In genomic region chr6:126891158-126891557, GRCh38 we compare ENCODE assay signal across 31 cellular contexts.
"Had no signal": no experiment of that assay in that cellular context is flagged by ENCODE, and none has a peak within 500 bp of the region (broad histone marks: within the 10 kb centered on the region; RNA-seq: fewer than 3 reads in every experiment).

No MANE protein-coding gene starts in this region.

- H3K36me3 Mint-ChIP-seq: immature natural killer cell; naive B cell; natural killer cell; stimulated activated naive B cell treated with anti-CD40 and anti-IgM and Interleukin-4, amounts not matched to agents 10 μg/mL and 1 μg/mL and 100 μg/mL, for 72 hours had no signal

- H3K4me3 ChIP-seq: left lung, lower lobe of right lung, neural progenitor cell, right atrium auricular region, skin epidermis, stomach, testis, thyroid gland, upper lobe of right lung had no signal

- DNase-seq: hypothalamus; immature natural killer cell; kidney; left colon; left lung; lower lobe of right lung; mammary epithelial cell; mesenchymal stem cell; naive B cell; natural killer cell; nephron progenitor cell; occipital lobe; stimulated activated CD4-positive, alpha-beta T cell treated with anti-CD3 and anti-CD28 coated beads, Interleukin-12 subunit alpha, Interleukin-12 subunit beta, amount 100 ng/mL, for 4 hours; stimulated activated CD4-positive, alpha-beta T cell treated with anti-CD3 and anti-CD28 coated beads, Interleukin-15, amount 100 ng/mL, for 24 hours; stimulated activated CD4-positive, alpha-beta T cell treated with anti-CD3 and anti-CD28 coated beads, Interleukin-2, amount 100 ng/mL, for 24 hours; stimulated activated CD4-positive, alpha-beta T cell treated with anti-CD3 and anti-CD28 coated beads, Interleukin-4, amount 100 ng/mL, for 1 hour; stimulated activated naive B cell treated with anti-CD40 and anti-IgM and Interleukin-4, amounts not matched to agents 10 μg/mL and 1 μg/mL and 100 μg/mL, for 72 hours; stimulated activated naive CD8-positive, alpha-beta T cell treated with anti-CD3 and anti-CD28 coated beads, Interleukin-15, Interleukin-2, amounts not matched to agents 100 U/mL and 50 U/mL, for 24 hours; stomach; testis; thyroid gland; trophoblast cell; upper lobe of right lung had no signal

- H3K4me1 ChIP-seq: left lung, lower lobe of right lung, neural progenitor cell, parathyroid adenoma, right atrium auricular region, stomach, testis, thyroid gland, upper lobe of right lung had no signal

- H3K4me1 Mint-ChIP-seq: immature natural killer cell; naive B cell; natural killer cell; nephron progenitor cell; neural progenitor cell; stimulated activated naive B cell treated with anti-CD40 and anti-IgM and Interleukin-4, amounts not matched to agents 10 μg/mL and 1 μg/mL and 100 μg/mL, for 72 hours had no signal

- FAIRE-seq: islet of Langerhans, kidney, urothelium cell line had no signal

- ATAC-seq: left colon; left lung; lower lobe of right lung; natural killer cell; sciatic nerve; stimulated activated naive B cell treated with anti-CD40 and anti-IgM and Interleukin-4, amounts not matched to agents 10 μg/mL and 1 μg/mL and 100 μg/mL, for 72 hours; stimulated activated naive CD8-positive, alpha-beta T cell treated with anti-CD3 and anti-CD28 coated beads, Interleukin-15, Interleukin-2, amounts not matched to agents 100 U/mL and 50 U/mL, for 24 hours; upper lobe of right lung had no signal

- H3K27ac ChIP-seq: left lung, lower lobe of right lung, neural progenitor cell, neutrophil, parathyroid adenoma, right atrium auricular region, skin epidermis, stomach, testis, thyroid gland, upper lobe of right lung had no signal

- H3K4me3 Mint-ChIP-seq: immature natural killer cell; naive B cell; natural killer cell; nephron progenitor cell; neural progenitor cell; stimulated activated naive B cell treated with anti-CD40 and anti-IgM and Interleukin-4, amounts not matched to agents 10 μg/mL and 1 μg/mL and 100 μg/mL, for 72 hours had no signal

- H3K9ac ChIP-seq: neural progenitor cell, parathyroid adenoma had no signal

- H2AFZ ChIP-seq: neural progenitor cell, parathyroid adenoma had no signal

- H3K79me2 ChIP-seq: parathyroid adenoma had no signal

- H3K27me3 Mint-ChIP-seq: naive B cell; stimulated activated naive B cell treated with anti-CD40 and anti-IgM and Interleukin-4, amounts not matched to agents 10 μg/mL and 1 μg/mL and 100 μg/mL, for 72 hours had no signal

- H3K36me3 ChIP-seq: left lung, lower lobe of right lung, neural progenitor cell, neutrophil, right atrium auricular region, stomach, thyroid gland, upper lobe of right lung had no signal

- H3K27me3 ChIP-seq: left lung, neural progenitor cell, neutrophil, right atrium auricular region, stomach, testis, thyroid gland, upper lobe of right lung had no signal

- H3K4me2 ChIP-seq: neural progenitor cell had no signal

- H3K27ac Mint-ChIP-seq: immature natural killer cell; natural killer cell; nephron progenitor cell; neural progenitor cell; stimulated activated naive B cell treated with anti-CD40 and anti-IgM and Interleukin-4, amounts not matched to agents 10 μg/mL and 1 μg/mL and 100 μg/mL, for 72 hours had no signal

- H3K9me3 ChIP-seq: lower lobe of right lung, neutrophil, right atrium auricular region, stomach, testis, thyroid gland, upper lobe of right lung had no signal
